ENCODE assay signal across 10 cellular contexts in genomic region chr14:67962215-67962644, GRCh38.
DNase-seq lines count a peak whose midpoint lies in the region; FAIRE-seq and TF ChIP-seq lines count a peak whose summit lies in the region.
"Had no signal": no experiment of that assay in that cellular context is flagged by ENCODE, and none has a peak within 500 bp of the region (broad histone marks: within the 10 kb centered on the region; RNA-seq: fewer than 3 reads in every experiment).

No MANE protein-coding gene starts in this region.

- peak; percentile 15 for FAIRE-seq in H54 (lab: Jason Lieb, UNC)

- peaks cover 8% of the 10 kb centered on the region for H3K36me3 Mint-ChIP-seq in mesothelial cell of epicardium

- no peak overlapping the region for H3K4me3 ChIP-seq in BLaER1 treated with 17β-estradiol and CSF1 and Interleukin-3, amounts not matched to agents 10 nM and 100 nM
- H3K4me3 ChIP-seq in breast epithelium, result no peak overlapping the region

- peak overlapping the region in 9 of 11 experiments; percentile 17 to 77 (median 52); a peak in 13 of 22 replicates for H3K4me2 ChIP-seq in BLaER1 treated with 17β-estradiol and CSF1 and Interleukin-3, amounts not matched to agents 10 nM and 100 nM

- H3K4me1 ChIP-seq in BLaER1 treated with 17β-estradiol and CSF1 and Interleukin-3, amounts not matched to agents 10 nM and 100 nM, result peaks cover 9 to 40% (median 16%) of the 10 kb centered on the region in 10 experiments
- peaks cover 0 to 13% of the 10 kb centered on the region in 2 donors for H3K4me1 ChIP-seq in breast epithelium

- no peak for TF ChIP-seq POLR2A in H54 (IDR thresholded peaks at IDR 0.05; ENCODE audit: low read depth, low read length)
- TF ChIP-seq POLR2A in breast epithelium (IDR thresholded peaks at IDR 0.05), result no peak

- peak overlapping the region; percentile 91 for H3K27ac Mint-ChIP-seq in mesothelial cell of epicardium

- H4K20me1 ChIP-seq in BLaER1 treated with 17β-estradiol and CSF1 and Interleukin-3, amounts not matched to agents 10 nM and 100 nM, result no peaks in the 10 kb centered on the region

- H3K9ac ChIP-seq in BLaER1 treated with 17β-estradiol and CSF1 and Interleukin-3, amounts not matched to agents 10 nM and 100 nM, result peak overlapping the region in 7 of 11 experiments; percentile 13 to 64 (median 49); a peak in 11 of 22 replicates

- peaks cover 0 to 5% (median 4%) of the 10 kb centered on the region in 11 experiments; a peak in 10 of 22 replicates for H3K36me3 ChIP-seq in BLaER1 treated with 17β-estradiol and CSF1 and Interleukin-3, amounts not matched to agents 10 nM and 100 nM
- no peaks in the 10 kb centered on the region for H3K36me3 ChIP-seq in breast epithelium

- H3K27ac ChIP-seq in BLaER1 treated with 17β-estradiol and CSF1 and Interleukin-3, amounts not matched to agents 10 nM and 100 nM, result peak overlapping the region in 10 of 11 experiments; percentile 51 to 86 (median 73); a peak in 19 of 22 replicates
- H3K27ac ChIP-seq in breast epithelium, result peak overlapping the region in 1 of 2 donors; percentile 83

- no peaks in the 10 kb centered on the region for H3K27me3 Mint-ChIP-seq in mesothelial cell of epicardium (ENCODE audit: low read depth)
- H3K27me3 Mint-ChIP-seq: central memory CD8-positive, alpha-beta T cell had no signal

- no peaks in the 10 kb centered on the region for H3K27me3 ChIP-seq in BLaER1 treated with 17β-estradiol and CSF1 and Interleukin-3, amounts not matched to agents 10 nM and 100 nM
- no peaks in the 10 kb centered on the region for H3K27me3 ChIP-seq in breast epithelium

- peaks cover 60% of the 10 kb centered on the region for H3K4me1 Mint-ChIP-seq in mesothelial cell of epicardium
- H3K4me1 Mint-ChIP-seq: central memory CD8-positive, alpha-beta T cell had no signal

- intact Hi-C loops in breast epithelium (cut with DNase I; ENCODE audit: low total_unique reads), result no loop called here

- H3K9me3 Mint-ChIP-seq in mesothelial cell of epicardium, result no peaks in the 10 kb centered on the region
- H3K9me3 Mint-ChIP-seq: central memory CD8-positive, alpha-beta T cell had no signal

- peaks cover 2 to 11% (median 6%) of the 10 kb centered on the region in 11 experiments; a peak in 19 of 22 replicates for H3K9me3 ChIP-seq in BLaER1 treated with 17β-estradiol and CSF1 and Interleukin-3, amounts not matched to agents 10 nM and 100 nM (replicated peaks in 1 of 11)
- H3K9me3 ChIP-seq in breast epithelium, result no peaks in the 10 kb centered on the region

- no peak overlapping the region for H3K4me3 Mint-ChIP-seq in mesothelial cell of epicardium
- H3K4me3 Mint-ChIP-seq: central memory CD8-positive, alpha-beta T cell had no signal

- DNase-seq in H54 (ENCODE audit: insufficient read length, low spot score) (no peak), SKM-1 treated with dmso at 0.1 percent for 144 hours (lab: John Stamatoyannopoulos, UW; ENCODE audit: unreplicated experiment) (peak; percentile 68), mesothelial cell of epicardium (ENCODE audit: low spot score in 2 of 2, unreplicated experiment in 2 of 2) (no peak), NCI-H345 (lab: John Stamatoyannopoulos, UW) (no peak), breast epithelium (ENCODE audit: low spot score in 2 of 2) (no peak), NCI-H1694 treated with DMSO at 0.1 percent for 48 hours (lab: John Stamatoyannopoulos, UW) (no peak), NCI-H2196 (lab: John Stamatoyannopoulos, UW; ENCODE audit: unreplicated experiment) (no peak)
- DNase-seq: posterior cingulate gyrus had no signal

- TF ChIP-seq CTCF in mesothelial cell of epicardium (IDR thresholded peaks at IDR 0.05; ENCODE audit: unreplicated experiment) (no peak), breast epithelium (IDR thresholded peaks at IDR 0.05) (no peak)
